14 cellular contexts compared by ENCODE assay signal in the genomic region with DNA sequence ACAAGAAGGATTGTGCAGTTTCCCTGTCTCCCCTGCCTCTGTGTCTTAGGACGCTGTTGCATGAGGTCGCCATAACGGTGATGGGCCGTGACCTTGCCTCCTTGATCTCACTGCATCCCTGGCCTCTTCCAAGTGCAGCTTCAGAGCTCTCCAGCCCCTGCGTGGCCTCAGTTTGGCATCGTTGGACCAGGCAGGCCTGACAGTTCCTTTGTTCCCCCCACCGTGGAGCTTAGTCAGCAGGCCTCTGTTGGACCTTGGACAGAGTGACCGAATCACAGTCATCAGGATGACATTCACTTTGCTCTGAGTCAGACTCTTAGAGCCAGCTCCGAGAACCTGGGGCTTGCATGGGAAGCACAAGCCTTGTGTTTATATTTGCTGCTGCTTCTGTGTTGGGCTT.
DNase-seq lines count a peak whose midpoint lies in the region; ATAC-seq, FAIRE-seq and TF ChIP-seq lines count a peak whose summit lies in the region.
"Had no signal": no experiment of that assay in that cellular context is flagged by ENCODE, and none has a peak within 500 bp of the region (broad histone marks: within the 10 kb centered on the region; RNA-seq: fewer than 3 reads in every experiment).

No MANE protein-coding gene starts in this region.

- peak; percentile 69 for DNase-seq in EL
- peak; percentile 17 for DNase-seq in RWPE1 (ENCODE audit: low spot score)
- DNase-seq in fibroblast of gingiva (ENCODE audit: low read depth): peak; percentile 19
- peak; percentile 79 for DNase-seq in osteocyte (ENCODE audit: extremely low spot score, unreplicated experiment)
- no peak for DNase-seq in NCI-H146 (lab: John Stamatoyannopoulos, UW)
- DNase-seq in COLO829 (ENCODE audit: low spot score): no peak
- no peak for DNase-seq in GM12892 (ENCODE audit: insufficient read length)
- DNase-seq: activated T-cell treated with anti-CD3 and anti-CD28 coated beads, Interleukin-2, amount 50 U/mL, for 1 hour; central memory CD4-positive, alpha-beta T cell; gastrocnemius medialis; NCI-H1930; tibial artery had no signal

- H3K27ac Mint-ChIP-seq in osteocyte (ENCODE audit: unreplicated experiment): no peak overlapping the region
- H3K27ac Mint-ChIP-seq: WTC11 had no signal

- CTCF ChIA-PET in RWPE1 (lab: Yijun Ruan, JAX): interaction anchor here (0.5 to 0.9 kb wide), 2 partner anchors 13 to 757 kb away, joined by 3 to 4 read pairs; no protein-coding TSS in a partner anchor

- H3K27me3 Mint-ChIP-seq in osteocyte (ENCODE audit: unreplicated experiment): peaks cover 50% of the 10 kb centered on the region

- no peak overlapping the region for H3K4me3 Mint-ChIP-seq in osteocyte (ENCODE audit: unreplicated experiment)
- H3K4me3 Mint-ChIP-seq: WTC11 had no signal

- no peak for TF ChIP-seq CTCF in RWPE1 (conservative IDR thresholded peaks at IDR 0.05; ENCODE audit: low read depth)
- no peak for TF ChIP-seq CTCF in osteocyte (IDR thresholded peaks at IDR 0.05)

- ATAC-seq in HG02870 (IDR thresholded peaks at IDR 0.05; ENCODE audit: unreplicated experiment): no peak
- ATAC-seq: gastrocnemius medialis had no signal

- POLR2A ChIA-PET in RWPE1 (lab: Yijun Ruan, JAX; ENCODE audit: low non-redundant PET): no interaction called here

- H3K36me3 Mint-ChIP-seq in osteocyte (ENCODE audit: unreplicated experiment): no peaks in the 10 kb centered on the region
- H3K36me3 Mint-ChIP-seq: WTC11 had no signal

- H3K4me1 Mint-ChIP-seq in osteocyte (ENCODE audit: unreplicated experiment): no peaks in the 10 kb centered on the region

- no peak for TF ChIP-seq POLR2A in GM12892 (IDR thresholded peaks at IDR 0.05; ENCODE audit: low read depth, low read length)

- no peak overlapping the region for H3K27ac ChIP-seq in RWPE1
- H3K27ac ChIP-seq: gastrocnemius medialis, tibial artery had no signal

- no peak for FAIRE-seq in GM12892 (lab: Jason Lieb, UNC)

- no peaks in the 10 kb centered on the region for H3K9me3 Mint-ChIP-seq in osteocyte (ENCODE audit: unreplicated experiment)
- H3K9me3 Mint-ChIP-seq: WTC11 had no signal

Comparison
In these comparisons a context has a peak if more than half of its experiments do, and no peak if none do; other contexts are left out.
1. DNase-seq: peak in EL (single experiment), RWPE1 (single experiment), fibroblast of gingiva (single experiment) and osteocyte (single experiment); none in NCI-H146 (single experiment), COLO829 (single experiment) and GM12892 (single experiment).